13 cellular contexts compared by ENCODE assay signal in the genomic region with DNA sequence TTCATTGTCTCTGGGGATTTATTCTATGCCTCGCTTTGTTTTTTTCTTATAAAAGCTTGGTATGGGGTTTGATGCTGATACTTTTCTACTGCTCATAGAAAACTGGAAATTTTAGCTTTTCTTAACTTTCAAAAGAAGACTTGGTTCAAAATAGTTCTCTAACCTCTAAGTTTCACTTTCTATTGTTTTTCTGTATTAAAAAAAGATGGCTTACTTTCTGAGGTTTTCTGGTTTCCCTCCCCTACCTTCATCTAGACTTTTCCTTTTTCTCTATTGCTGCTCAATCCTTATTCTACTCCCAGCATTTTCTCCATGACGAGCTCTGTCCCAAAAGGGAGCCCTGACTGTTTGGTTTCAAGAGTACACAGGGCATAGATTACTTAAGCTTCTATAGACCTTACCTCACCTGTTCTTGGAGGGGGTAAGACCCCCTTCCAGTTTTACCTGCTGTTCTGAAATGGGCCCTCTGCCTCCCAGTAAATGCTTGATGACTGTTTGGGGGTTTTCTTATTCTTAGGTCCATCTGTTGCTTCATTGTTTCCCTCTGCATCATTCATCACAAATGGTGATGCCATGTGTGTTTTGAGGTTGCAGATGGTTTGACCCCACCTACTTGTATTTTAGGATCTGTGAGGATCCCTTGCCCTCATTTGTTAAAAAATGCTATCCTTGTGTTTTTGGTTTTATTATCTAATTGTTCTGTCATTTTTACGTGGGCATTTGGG. TPM values are rescaled to one million over a fixed set of nuclear protein-coding genes. Genes with fewer than 3 reads are reported as not detected.
DNase-seq lines count a peak whose midpoint lies in the region; ATAC-seq lines count a peak whose summit lies in the region.
"Had no signal": no experiment of that assay in that cellular context is flagged by ENCODE, and none has a peak within 500 bp of the region (broad histone marks: within the 10 kb centered on the region; RNA-seq: fewer than 3 reads in every experiment).

No MANE protein-coding gene starts in this region.

- peaks cover 4 to 11% (median 8%) of the 10 kb centered on the region in 10 experiments; a peak in 14 of 20 replicates for H3K4me1 ChIP-seq in BLaER1 treated with 17β-estradiol and CSF1 and Interleukin-3, amounts not matched to agents 10 nM and 100 nM

- H3K9me3 Mint-ChIP-seq in activated naive CD8-positive, alpha-beta T cell treated with anti-CD3 and anti-CD28 coated beads for 36 hours: no peaks in the 10 kb centered on the region
- H3K9me3 Mint-ChIP-seq: HFFc6, mesothelial cell of epicardium had no signal

- no peaks in the 10 kb centered on the region for H3K27me3 ChIP-seq in BLaER1 treated with 17β-estradiol and CSF1 and Interleukin-3, amounts not matched to agents 10 nM and 100 nM

- peak overlapping the region in 9 of 11 experiments; percentile 6 to 54 (median 31); a peak in 15 of 22 replicates for H3K4me2 ChIP-seq in BLaER1 treated with 17β-estradiol and CSF1 and Interleukin-3, amounts not matched to agents 10 nM and 100 nM

- peaks cover 0 to 9% (median 5%) of the 10 kb centered on the region in 11 experiments; a peak in 15 of 22 replicates for H3K9me3 ChIP-seq in BLaER1 treated with 17β-estradiol and CSF1 and Interleukin-3, amounts not matched to agents 10 nM and 100 nM (replicated peaks in 1 of 11)

- H3K4me3 ChIP-seq in BLaER1 treated with 17β-estradiol and CSF1 and Interleukin-3, amounts not matched to agents 10 nM and 100 nM: no peak overlapping the region

- peak overlapping the region; percentile 73 for H3K4me3 Mint-ChIP-seq in activated naive CD8-positive, alpha-beta T cell treated with anti-CD3 and anti-CD28 coated beads for 36 hours
- H3K4me3 Mint-ChIP-seq: HFFc6, mesothelial cell of epicardium had no signal

- H3K36me3 ChIP-seq in BLaER1 treated with 17β-estradiol and CSF1 and Interleukin-3, amounts not matched to agents 10 nM and 100 nM: peaks cover 5 to 31% (median 15%) of the 10 kb centered on the region in 11 experiments; a peak in 21 of 22 replicates

- ATAC-seq in GM18868 (IDR thresholded peaks at IDR 0.05; ENCODE audit: unreplicated experiment) (peak; percentile 63), HG02943 (IDR thresholded peaks at IDR 0.05; ENCODE audit: low read depth, unreplicated experiment) (peak; percentile 60)

- peaks cover 29% of the 10 kb centered on the region for H3K36me3 Mint-ChIP-seq in activated naive CD8-positive, alpha-beta T cell treated with anti-CD3 and anti-CD28 coated beads for 36 hours

- peaks cover 46% of the 10 kb centered on the region for H3K4me1 Mint-ChIP-seq in activated naive CD8-positive, alpha-beta T cell treated with anti-CD3 and anti-CD28 coated beads for 36 hours
- H3K4me1 Mint-ChIP-seq: mesothelial cell of epicardium had no signal

- peak overlapping the region in 1 of 11 experiments; percentile 20; a peak in 1 of 22 replicates for H3K9ac ChIP-seq in BLaER1 treated with 17β-estradiol and CSF1 and Interleukin-3, amounts not matched to agents 10 nM and 100 nM

- peak overlapping the region in 1 of 11 experiments; percentile 11; a peak in 3 of 22 replicates for H3K27ac ChIP-seq in BLaER1 treated with 17β-estradiol and CSF1 and Interleukin-3, amounts not matched to agents 10 nM and 100 nM

- no peaks in the 10 kb centered on the region for H3K27me3 Mint-ChIP-seq in activated naive CD8-positive, alpha-beta T cell treated with anti-CD3 and anti-CD28 coated beads for 36 hours

- H4K20me1 ChIP-seq in BLaER1 treated with 17β-estradiol and CSF1 and Interleukin-3, amounts not matched to agents 10 nM and 100 nM: no peaks in the 10 kb centered on the region

- peak overlapping the region; percentile 85 for H3K27ac Mint-ChIP-seq in activated naive CD8-positive, alpha-beta T cell treated with anti-CD3 and anti-CD28 coated beads for 36 hours
- H3K27ac Mint-ChIP-seq: HFFc6, mesothelial cell of epicardium had no signal

- DNase-seq in activated naive CD8-positive, alpha-beta T cell treated with anti-CD3 and anti-CD28 coated beads for 36 hours: peak; percentile 11
- DNase-seq in medulla oblongata (ENCODE audit: extremely low spot score): no peak
- DNase-seq in NCI-H524 treated with DMSO at 0.1 percent for 48 hours (lab: John Stamatoyannopoulos, UW): no peak
- no peak for DNase-seq in activated CD8-positive, alpha-beta memory T cell treated with anti-CD3 and anti-CD28 coated beads, Interleukin-2, amount 50 U/mL, for 4 hours
- no peak for DNase-seq in dedifferentiated amniotic fluid mesenchymal stem cell (ENCODE audit: extremely low spot score)
- DNase-seq: C1 segment of cervical spinal cord; central memory CD4-positive, alpha-beta T cell; HFFc6; NCI-H446 treated with DMSO at 0.1 percent for 48 hours had no signal

RNA-seq across cellular contexts. Expression of a gene that starts 29.5 kb away (rescaled TPM):
- total RNA-seq in activated naive CD8-positive, alpha-beta T cell treated with anti-CD3 and anti-CD28 coated beads for 36 hours: 10 to 100 TPM; 11.6 to 11.7 TPM

RNA-seq across cellular contexts. Expression of a gene that starts 45.3 kb away (rescaled TPM):
- total RNA-seq in activated naive CD8-positive, alpha-beta T cell treated with anti-CD3 and anti-CD28 coated beads for 36 hours: 10 to 100 TPM; 40.3 to 44.3 TPM

RNA-seq across cellular contexts. Expression of a gene that starts 45.4 kb away (rescaled TPM):
- total RNA-seq in activated naive CD8-positive, alpha-beta T cell treated with anti-CD3 and anti-CD28 coated beads for 36 hours: 10 to 100 TPM; 44.2 to 47.1 TPM

RNA-seq across cellular contexts. Expression of a gene that starts 52.8 kb away (rescaled TPM):
- 1 to 10 TPM; 3.4 to 3.6 TPM for total RNA-seq in activated naive CD8-positive, alpha-beta T cell treated with anti-CD3 and anti-CD28 coated beads for 36 hours
